18 cellular contexts compared by ENCODE assay signal in the genomic region with DNA sequence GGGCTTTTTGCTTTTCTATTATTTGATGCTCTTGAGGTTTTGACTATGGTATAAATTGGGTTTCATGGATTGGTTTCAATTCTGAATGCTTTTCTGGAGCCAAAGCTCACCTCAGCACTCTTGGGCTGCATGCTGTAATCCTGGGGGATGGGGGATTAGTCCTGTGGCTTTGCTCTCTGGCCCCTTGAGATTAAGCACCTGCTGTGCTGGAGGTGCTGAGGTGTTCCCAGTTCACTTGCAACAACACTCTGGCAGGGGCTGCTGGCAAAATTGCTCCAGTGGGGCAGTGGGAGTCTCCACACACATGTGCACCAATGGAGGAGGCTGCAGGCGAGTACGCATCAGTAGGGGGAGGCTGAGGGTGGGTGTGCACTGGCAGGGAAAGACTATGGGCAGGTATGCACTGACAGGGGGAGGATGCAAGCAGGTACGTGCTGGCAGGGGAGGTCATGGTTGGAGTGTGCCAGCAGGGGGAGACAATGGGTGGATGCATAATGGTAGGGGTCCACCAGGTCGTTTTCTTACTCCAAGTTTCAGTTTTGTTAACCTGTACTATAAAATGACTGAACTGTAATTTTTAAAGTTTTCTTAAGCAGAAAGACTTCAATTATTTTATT.
DNase-seq lines count a peak whose midpoint lies in the region; ATAC-seq and TF ChIP-seq lines count a peak whose summit lies in the region.
"Had no signal": no experiment of that assay in that cellular context is flagged by ENCODE, and none has a peak within 500 bp of the region (broad histone marks: within the 10 kb centered on the region; RNA-seq: fewer than 3 reads in every experiment).

No MANE protein-coding gene starts in this region.

- H3K9me3 ChIP-seq in WERI-Rb-1 (ENCODE audit: severe bottlenecking) (no peaks in the 10 kb centered on the region), upper lobe of right lung (no peaks in the 10 kb centered on the region)

- TF ChIP-seq CTCF in LNCAP (IDR thresholded peaks at IDR 0.05) (peak; percentile 23; the same call in 1 of the 2 replicates), WERI-Rb-1 (IDR thresholded peaks at IDR 0.05; ENCODE audit: low read depth, low read length) (peak; percentile 47), retinal pigment epithelial cell (conservative IDR thresholded peaks at IDR 0.05; ENCODE audit: low read depth, low read length) (peak; percentile 20), upper lobe of right lung (IDR thresholded peaks at IDR 0.05) (no peak)

- H3K36me3 ChIP-seq in WERI-Rb-1 (no peaks in the 10 kb centered on the region), upper lobe of right lung (no peaks in the 10 kb centered on the region)
- H3K36me3 ChIP-seq: spleen had no signal

- H3K4me1 ChIP-seq in upper lobe of right lung, result no peaks in the 10 kb centered on the region
- H3K4me1 ChIP-seq: spleen had no signal

- H3K27me3 ChIP-seq in WERI-Rb-1 (ENCODE audit: insufficient read depth, low read depth, severe bottlenecking) (no peaks in the 10 kb centered on the region), upper lobe of right lung (no peaks in the 10 kb centered on the region)
- H3K27me3 ChIP-seq: spleen had no signal

- DNase-seq in DMS 273 (lab: John Stamatoyannopoulos, UW; ENCODE audit: unreplicated experiment), result peak; percentile 30
- no peak for DNase-seq in DMS 273 treated with DMSO at 0.1 percent for 48 hours (lab: John Stamatoyannopoulos, UW)
- DNase-seq in WERI-Rb-1, result peak; percentile 60
- no peak for DNase-seq in retinal pigment epithelial cell (ENCODE audit: low read depth)
- DNase-seq in upper lobe of right lung, result no peak
- no peak for DNase-seq in stimulated activated CD4-positive, alpha-beta T cell treated with anti-CD3 and anti-CD28 coated beads, Interleukin-4, amount 100 ng/mL, for 1 hour
- DNase-seq: 8988T; activated naive CD8-positive, alpha-beta T cell treated with anti-CD3 and anti-CD28 coated beads, Interleukin-2, amount 50 U/mL, for 24 hours; C1 segment of cervical spinal cord; effector memory CD4-positive, alpha-beta T cell; KBM-7; naive thymus-derived CD4-positive, alpha-beta T cell; NCI-H1417; Right ventricle myocardium superior; spleen had no signal

- H3K4me3 ChIP-seq in WERI-Rb-1 (ENCODE audit: low read depth, low read length) (no peak overlapping the region), retinal pigment epithelial cell (ENCODE audit: low read length) (no peak overlapping the region), upper lobe of right lung (no peak overlapping the region)
- H3K4me3 ChIP-seq: spleen had no signal

- H3K27ac ChIP-seq in WERI-Rb-1 (no peak overlapping the region), upper lobe of right lung (no peak overlapping the region)
- H3K27ac ChIP-seq: spleen had no signal

- intact Hi-C loops in upper lobe of right lung (cut with DNase I), result no loop called here

- ATAC-seq in upper lobe of right lung, result no peak
- no peak for ATAC-seq in HG03095 (IDR thresholded peaks at IDR 0.05; ENCODE audit: unreplicated experiment)
- ATAC-seq: activated naive CD8-positive, alpha-beta T cell treated with anti-CD3 and anti-CD28 coated beads, Interleukin-2, amount 50 U/mL, for 24 hours; activated T-helper 17 cell treated with anti-CD3 and anti-CD28 coated beads, Interleukin-2, amount 50 U/mL, for 72 hours; naive thymus-derived CD4-positive, alpha-beta T cell had no signal

Comparison
In these comparisons a context has a peak if more than half of its experiments do, and no peak if none do; other contexts are left out.
1. DNase-seq: peak in DMS 273 (single experiment) and WERI-Rb-1 (single experiment); none in DMS 273 treated with DMSO at 0.1 percent for 48 hours (single experiment), retinal pigment epithelial cell (single experiment), upper lobe of right lung (single experiment) and stimulated activated CD4-positive, alpha-beta T cell treated with anti-CD3 and anti-CD28 coated beads, Interleukin-4, amount 100 ng/mL, for 1 hour (single experiment).